25 cellular contexts compared by ENCODE assay signal in the genomic region with DNA sequence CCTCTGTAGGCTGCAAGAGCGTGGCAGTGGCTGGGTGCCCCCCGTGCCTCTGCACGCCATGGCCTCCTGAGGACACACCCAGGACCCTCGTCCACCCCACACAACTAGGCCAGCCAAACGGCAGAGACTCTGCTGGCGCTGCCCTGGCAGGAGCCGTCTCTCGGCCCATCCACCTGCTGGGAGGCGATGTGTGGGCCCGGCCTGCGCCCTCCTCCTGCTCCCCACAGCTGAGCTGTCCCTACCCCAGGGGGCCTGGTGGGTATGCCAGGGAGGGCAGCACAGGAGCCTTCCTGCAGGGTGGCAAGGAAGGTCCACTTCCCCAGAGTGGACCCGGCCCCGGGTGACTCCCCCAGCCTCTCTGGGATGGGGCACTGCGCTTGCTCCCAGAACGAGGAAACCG. TPM values are rescaled to one million over a fixed set of nuclear protein-coding genes. Genes with fewer than 3 reads are reported as not detected.
DNase-seq lines count a peak whose midpoint lies in the region; ATAC-seq lines count a peak whose summit lies in the region.
"Had no signal": no experiment of that assay in that cellular context is flagged by ENCODE, and none has a peak within 500 bp of the region (broad histone marks: within the 10 kb centered on the region; RNA-seq: fewer than 3 reads in every experiment).

No MANE protein-coding gene starts in this region.

- ATAC-seq in stimulated activated effector memory CD8-positive, alpha-beta T cell treated with anti-CD3 and anti-CD28 coated beads, Interleukin-12 subunit alpha, Interleukin-12 subunit beta, amount 100 ng/mL, for 72 hours, result no peak
- ATAC-seq: activated naive CD4-positive, alpha-beta T cell treated with anti-CD3 and anti-CD28 coated beads, Interleukin-2, amount 50 U/mL, for 72 hours; left ventricle myocardium superior; mucosa of descending colon had no signal

- DNase-seq in activated CD4-positive, alpha-beta T cell treated with anti-CD3 and anti-CD28 coated beads, Interleukin-2, amount 10 ng/mL, durations not matched to agents 7 days and 5 days, result no peak
- no peak for DNase-seq in activated CD4-positive, alpha-beta T cell treated with anti-CD3 and anti-CD28 coated beads, Interleukin-2, amount 50 U/mL, for 48 hours
- no peak for DNase-seq in stimulated activated effector memory CD8-positive, alpha-beta T cell treated with anti-CD3 and anti-CD28 coated beads, Interleukin-12 subunit alpha, Interleukin-12 subunit beta, amount 100 ng/mL, for 72 hours (ENCODE audit: low spot score in 2 of 2)
- no peak for DNase-seq in HPDE6-E6E7 (ENCODE audit: extremely low spot score)
- no peak for DNase-seq in activated naive CD4-positive, alpha-beta T cell treated with anti-CD3 and anti-CD28 coated beads for 36 hours
- DNase-seq: 8988T; activated CD4-positive, alpha-beta T cell treated with anti-CD3 and anti-CD28 coated beads for 48 hours; aorta; DMS53; left ventricle myocardium superior; MM.1S; mucosa of descending colon; NCI-H1417; NCI-H2029 treated with DMSO at 0.1 percent for 48 hours; NCI-H526; nephron progenitor cell; SHP77 treated with DMSO at 0.1 percent for 48 hours; stimulated activated CD4-positive, alpha-beta T cell treated with anti-CD3 and anti-CD28 coated beads, Interleukin-4, amount 100 ng/mL, for 1 hour; T1000; uterus; WERI-Rb-1 had no signal

- peak overlapping the region; percentile 85 for H3K4me3 Mint-ChIP-seq in activated CD4-positive, alpha-beta T cell treated with anti-CD3 and anti-CD28 coated beads, Interleukin-2, amount 10 ng/mL, durations not matched to agents 7 days and 5 days
- peak overlapping the region; percentile 93 for H3K4me3 Mint-ChIP-seq in dendritic cell treated with granulocyte-macrophage colony-stimulating factor and Interleukin-4, amounts not matched to agents 40 ng/mL and 50 ng/mL, for 4 days
- H3K4me3 Mint-ChIP-seq in stimulated activated effector memory CD8-positive, alpha-beta T cell treated with anti-CD3 and anti-CD28 coated beads, Interleukin-12 subunit alpha, Interleukin-12 subunit beta, amount 100 ng/mL, for 72 hours, result peak overlapping the region; percentile 95
- no peak overlapping the region for H3K4me3 Mint-ChIP-seq in activated naive CD4-positive, alpha-beta T cell treated with anti-CD3 and anti-CD28 coated beads for 36 hours
- H3K4me3 Mint-ChIP-seq: GM23338, nephron progenitor cell had no signal

- no peaks in the 10 kb centered on the region for H3K9me3 Mint-ChIP-seq in activated CD4-positive, alpha-beta T cell treated with anti-CD3 and anti-CD28 coated beads, Interleukin-2, amount 10 ng/mL, durations not matched to agents 7 days and 5 days
- H3K9me3 Mint-ChIP-seq in dendritic cell treated with granulocyte-macrophage colony-stimulating factor and Interleukin-4, amounts not matched to agents 40 ng/mL and 50 ng/mL, for 4 days, result no peaks in the 10 kb centered on the region
- H3K9me3 Mint-ChIP-seq in stimulated activated effector memory CD8-positive, alpha-beta T cell treated with anti-CD3 and anti-CD28 coated beads, Interleukin-12 subunit alpha, Interleukin-12 subunit beta, amount 100 ng/mL, for 72 hours, result no peaks in the 10 kb centered on the region
- H3K9me3 Mint-ChIP-seq in activated naive CD4-positive, alpha-beta T cell treated with anti-CD3 and anti-CD28 coated beads for 36 hours, result no peaks in the 10 kb centered on the region
- H3K9me3 Mint-ChIP-seq: activated naive CD4-positive, alpha-beta T cell treated with anti-CD3 and anti-CD28 coated beads, Interleukin-2, amount 50 U/mL, for 72 hours; GM23338; nephron progenitor cell had no signal

- intact Hi-C loops in dendritic cell treated with granulocyte-macrophage colony-stimulating factor and Interleukin-4, amounts not matched to agents 40 ng/mL and 50 ng/mL, for 4 days (cut with micrococcal nuclease), result no loop called here
- intact Hi-C loops in activated naive CD4-positive, alpha-beta T cell treated with anti-CD3 and anti-CD28 coated beads for 36 hours (cut with micrococcal nuclease), result no loop called here

- CTCF ChIA-PET in activated CD4-positive, alpha-beta T cell treated with anti-CD3 and anti-CD28 coated beads, Interleukin-2, amount 10 ng/mL, durations not matched to agents 7 days and 5 days (lab: Charles Lee), result no interaction called here
- CTCF ChIA-PET in activated naive CD4-positive, alpha-beta T cell treated with anti-CD3 and anti-CD28 coated beads for 36 hours (lab: Charles Lee), result interaction anchor here (1.8 kb wide), 1 partner anchor 12 kb away, joined by 6 read pairs; the partner anchor contains the start of gene SNAI3

- H3K36me3 Mint-ChIP-seq in activated CD4-positive, alpha-beta T cell treated with anti-CD3 and anti-CD28 coated beads, Interleukin-2, amount 10 ng/mL, durations not matched to agents 7 days and 5 days (ENCODE audit: low read depth), result peaks cover 67% of the 10 kb centered on the region
- peaks cover 92% of the 10 kb centered on the region for H3K36me3 Mint-ChIP-seq in dendritic cell treated with granulocyte-macrophage colony-stimulating factor and Interleukin-4, amounts not matched to agents 40 ng/mL and 50 ng/mL, for 4 days (ENCODE audit: low read depth)
- peaks cover 65% of the 10 kb centered on the region for H3K36me3 Mint-ChIP-seq in stimulated activated effector memory CD8-positive, alpha-beta T cell treated with anti-CD3 and anti-CD28 coated beads, Interleukin-12 subunit alpha, Interleukin-12 subunit beta, amount 100 ng/mL, for 72 hours
- H3K36me3 Mint-ChIP-seq in activated naive CD4-positive, alpha-beta T cell treated with anti-CD3 and anti-CD28 coated beads for 36 hours (ENCODE audit: low read depth), result peaks cover 24% of the 10 kb centered on the region

- POLR2A ChIA-PET in activated CD4-positive, alpha-beta T cell treated with anti-CD3 and anti-CD28 coated beads, Interleukin-2, amount 10 ng/mL, durations not matched to agents 7 days and 5 days (lab: Charles Lee), result no interaction called here

- no peaks in the 10 kb centered on the region for H3K27me3 Mint-ChIP-seq in activated CD4-positive, alpha-beta T cell treated with anti-CD3 and anti-CD28 coated beads, Interleukin-2, amount 10 ng/mL, durations not matched to agents 7 days and 5 days
- peaks cover 1% of the 10 kb centered on the region for H3K27me3 Mint-ChIP-seq in dendritic cell treated with granulocyte-macrophage colony-stimulating factor and Interleukin-4, amounts not matched to agents 40 ng/mL and 50 ng/mL, for 4 days
- no peaks in the 10 kb centered on the region for H3K27me3 Mint-ChIP-seq in activated naive CD4-positive, alpha-beta T cell treated with anti-CD3 and anti-CD28 coated beads for 36 hours (ENCODE audit: low read depth)

- peak overlapping the region; percentile 98 for H3K27ac Mint-ChIP-seq in activated CD4-positive, alpha-beta T cell treated with anti-CD3 and anti-CD28 coated beads, Interleukin-2, amount 10 ng/mL, durations not matched to agents 7 days and 5 days
- peak overlapping the region; percentile 89 for H3K27ac Mint-ChIP-seq in dendritic cell treated with granulocyte-macrophage colony-stimulating factor and Interleukin-4, amounts not matched to agents 40 ng/mL and 50 ng/mL, for 4 days
- no peak overlapping the region for H3K27ac Mint-ChIP-seq in stimulated activated effector memory CD8-positive, alpha-beta T cell treated with anti-CD3 and anti-CD28 coated beads, Interleukin-12 subunit alpha, Interleukin-12 subunit beta, amount 100 ng/mL, for 72 hours
- H3K27ac Mint-ChIP-seq in activated naive CD4-positive, alpha-beta T cell treated with anti-CD3 and anti-CD28 coated beads for 36 hours, result no peak overlapping the region
- H3K27ac Mint-ChIP-seq: GM23338, nephron progenitor cell had no signal

- peaks cover 64% of the 10 kb centered on the region for H3K4me1 Mint-ChIP-seq in activated CD4-positive, alpha-beta T cell treated with anti-CD3 and anti-CD28 coated beads, Interleukin-2, amount 10 ng/mL, durations not matched to agents 7 days and 5 days
- peaks cover 88% of the 10 kb centered on the region for H3K4me1 Mint-ChIP-seq in dendritic cell treated with granulocyte-macrophage colony-stimulating factor and Interleukin-4, amounts not matched to agents 40 ng/mL and 50 ng/mL, for 4 days (ENCODE audit: low read depth)
- H3K4me1 Mint-ChIP-seq in stimulated activated effector memory CD8-positive, alpha-beta T cell treated with anti-CD3 and anti-CD28 coated beads, Interleukin-12 subunit alpha, Interleukin-12 subunit beta, amount 100 ng/mL, for 72 hours, result peaks cover 64% of the 10 kb centered on the region
- peaks cover 58% of the 10 kb centered on the region for H3K4me1 Mint-ChIP-seq in activated naive CD4-positive, alpha-beta T cell treated with anti-CD3 and anti-CD28 coated beads for 36 hours (ENCODE audit: low read depth)

RNA-seq across cellular contexts. Expression of gene RNF166, which starts 7.0 kb away (rescaled TPM):
- 100 to 1,000 TPM; 214 to 234 TPM for total RNA-seq in activated CD4-positive, alpha-beta T cell treated with anti-CD3 and anti-CD28 coated beads, Interleukin-2, amount 10 ng/mL, durations not matched to agents 7 days and 5 days
- 10 to 100 TPM; 33.6 to 35.3 TPM for total RNA-seq in activated naive CD4-positive, alpha-beta T cell treated with anti-CD3 and anti-CD28 coated beads for 36 hours

RNA-seq across cellular contexts. Expression of gene CTU2, which starts 7.1 kb away (rescaled TPM):
- total RNA-seq in activated CD4-positive, alpha-beta T cell treated with anti-CD3 and anti-CD28 coated beads, Interleukin-2, amount 10 ng/mL, durations not matched to agents 7 days and 5 days, result 10 to 100 TPM; 20.5 to 27.2 TPM
- 10 to 100 TPM; 46.1 to 48.1 TPM for total RNA-seq in activated naive CD4-positive, alpha-beta T cell treated with anti-CD3 and anti-CD28 coated beads for 36 hours

RNA-seq across cellular contexts. Expression of gene SNAI3, which starts 12.9 kb away (rescaled TPM):
- total RNA-seq in activated CD4-positive, alpha-beta T cell treated with anti-CD3 and anti-CD28 coated beads, Interleukin-2, amount 10 ng/mL, durations not matched to agents 7 days and 5 days, result 10 to 100 TPM; 21.0 to 24.2 TPM
- 1 to 10 TPM; 2.9 to 3.0 TPM for total RNA-seq in activated naive CD4-positive, alpha-beta T cell treated with anti-CD3 and anti-CD28 coated beads for 36 hours
- total RNA-seq: fibroblast of villous mesenchyme had no signal

RNA-seq across cellular contexts. Expression of gene MVD, which starts 36.3 kb away (rescaled TPM):
- 10 to 100 TPM; 65.3 to 72.3 TPM for total RNA-seq in activated CD4-positive, alpha-beta T cell treated with anti-CD3 and anti-CD28 coated beads, Interleukin-2, amount 10 ng/mL, durations not matched to agents 7 days and 5 days
- 10 to 100 TPM; 90.5 to 96.8 TPM for total RNA-seq in activated naive CD4-positive, alpha-beta T cell treated with anti-CD3 and anti-CD28 coated beads for 36 hours

RNA-seq across cellular contexts. Expression of gene CYBA, which starts 48.3 kb away (rescaled TPM):
- 100 to 1,000 TPM; 486 to 586 TPM for total RNA-seq in activated CD4-positive, alpha-beta T cell treated with anti-CD3 and anti-CD28 coated beads, Interleukin-2, amount 10 ng/mL, durations not matched to agents 7 days and 5 days
- total RNA-seq in activated naive CD4-positive, alpha-beta T cell treated with anti-CD3 and anti-CD28 coated beads for 36 hours, result 100 to 1,000 TPM; 167 to 180 TPM

Comparison
In these comparisons a context has a peak if more than half of its experiments do, and no peak if none do; other contexts are left out.
1. H3K27ac Mint-ChIP-seq: peak in activated CD4-positive, alpha-beta T cell treated with anti-CD3 and anti-CD28 coated beads, Interleukin-2, amount 10 ng/mL, durations not matched to agents 7 days and 5 days (single experiment) and dendritic cell treated with granulocyte-macrophage colony-stimulating factor and Interleukin-4, amounts not matched to agents 40 ng/mL and 50 ng/mL, for 4 days (single experiment); none in stimulated activated effector memory CD8-positive, alpha-beta T cell treated with anti-CD3 and anti-CD28 coated beads, Interleukin-12 subunit alpha, Interleukin-12 subunit beta, amount 100 ng/mL, for 72 hours (single experiment) and activated naive CD4-positive, alpha-beta T cell treated with anti-CD3 and anti-CD28 coated beads for 36 hours (single experiment).
2. RNA of gene RNF166, which starts 7.0 kb away (total RNA-seq): 214 to 234 TPM in activated CD4-positive, alpha-beta T cell treated with anti-CD3 and anti-CD28 coated beads, Interleukin-2, amount 10 ng/mL, durations not matched to agents 7 days and 5 days; 33.6 to 35.3 TPM in activated naive CD4-positive, alpha-beta T cell treated with anti-CD3 and anti-CD28 coated beads for 36 hours; every median in the first group is over 4 times any median in the second.
3. RNA of gene SNAI3, which starts 12.9 kb away (total RNA-seq): 21.0 to 24.2 TPM in activated CD4-positive, alpha-beta T cell treated with anti-CD3 and anti-CD28 coated beads, Interleukin-2, amount 10 ng/mL, durations not matched to agents 7 days and 5 days; 2.9 to 3.0 TPM in activated naive CD4-positive, alpha-beta T cell treated with anti-CD3 and anti-CD28 coated beads for 36 hours; every median in the first group is over 4 times any median in the second.